ENCODE assay signal across 1 cellular context in the genomic region with DNA sequence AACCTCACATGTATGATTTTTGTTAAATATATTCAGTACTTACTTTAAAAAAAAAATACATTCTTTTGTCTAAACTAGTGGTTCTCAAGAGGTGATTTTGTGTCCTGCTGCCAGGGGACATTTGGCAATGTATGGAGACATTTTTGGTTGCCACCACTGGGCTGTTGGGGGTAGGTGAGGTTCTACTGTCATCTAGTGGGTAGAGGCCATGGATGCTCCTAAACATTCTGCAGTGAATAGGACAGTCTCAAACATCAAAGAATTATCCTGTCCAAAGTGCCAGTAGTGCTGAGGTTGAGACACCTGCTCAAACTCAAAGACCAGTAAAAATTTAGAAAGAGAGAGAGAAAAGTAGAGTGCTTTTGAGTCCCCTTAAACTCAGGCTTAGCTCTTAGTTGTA.
TF ChIP-seq lines count a peak whose summit lies in the region.

No MANE protein-coding gene starts in this region.

TF ChIP-seq in HepG2, 621 proteins besides CTCF, POLR2A, EP300 and RAD21 (continued from another document):
- TF ChIP-seq, protein P1, sequence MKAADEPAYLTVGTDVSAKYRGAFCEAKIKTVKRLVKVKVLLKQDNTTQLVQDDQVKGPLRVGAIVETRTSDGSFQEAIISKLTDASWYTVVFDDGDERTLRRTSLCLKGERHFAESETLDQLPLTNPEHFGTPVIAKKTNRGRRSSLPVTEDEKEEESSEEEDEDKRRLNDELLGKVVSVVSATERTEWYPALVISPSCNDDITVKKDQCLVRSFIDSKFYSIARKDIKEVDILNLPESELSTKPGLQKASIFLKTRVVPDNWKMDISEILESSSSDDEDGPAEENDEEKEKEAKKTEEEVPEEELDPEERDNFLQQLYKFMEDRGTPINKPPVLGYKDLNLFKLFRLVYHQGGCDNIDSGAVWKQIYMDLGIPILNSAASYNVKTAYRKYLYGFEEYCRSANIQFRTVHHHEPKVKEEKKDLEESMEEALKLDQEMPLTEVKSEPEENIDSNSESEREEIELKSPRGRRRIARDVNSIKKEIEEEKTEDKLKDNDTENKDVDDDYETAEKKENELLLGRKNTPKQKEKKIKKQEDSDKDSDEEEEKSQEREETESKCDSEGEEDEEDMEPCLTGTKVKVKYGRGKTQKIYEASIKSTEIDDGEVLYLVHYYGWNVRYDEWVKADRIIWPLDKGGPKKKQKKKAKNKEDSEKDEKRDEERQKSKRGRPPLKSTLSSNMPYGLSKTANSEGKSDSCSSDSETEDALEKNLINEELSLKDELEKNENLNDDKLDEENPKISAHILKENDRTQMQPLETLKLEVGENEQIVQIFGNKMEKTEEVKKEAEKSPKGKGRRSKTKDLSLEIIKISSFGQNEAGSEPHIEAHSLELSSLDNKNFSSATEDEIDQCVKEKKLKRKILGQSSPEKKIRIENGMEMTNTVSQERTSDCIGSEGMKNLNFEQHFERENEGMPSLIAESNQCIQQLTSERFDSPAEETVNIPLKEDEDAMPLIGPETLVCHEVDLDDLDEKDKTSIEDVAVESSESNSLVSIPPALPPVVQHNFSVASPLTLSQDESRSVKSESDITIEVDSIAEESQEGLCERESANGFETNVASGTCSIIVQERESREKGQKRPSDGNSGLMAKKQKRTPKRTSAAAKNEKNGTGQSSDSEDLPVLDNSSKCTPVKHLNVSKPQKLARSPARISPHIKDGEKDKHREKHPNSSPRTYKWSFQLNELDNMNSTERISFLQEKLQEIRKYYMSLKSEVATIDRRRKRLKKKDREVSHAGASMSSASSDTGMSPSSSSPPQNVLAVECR (CRISPR knock-in tag; IDR thresholded peaks at IDR 0.05; ENCODE audit: borderline replicate concordance): no peak
- no peak for TF ChIP-seq THYN1 (CRISPR knock-in tag; IDR thresholded peaks at IDR 0.05; ENCODE audit: borderline replicate concordance, low read depth)
- no peak for TF ChIP-seq ZFP36L1 (CRISPR knock-in tag; IDR thresholded peaks at IDR 0.05)
- peak; percentile 88 for TF ChIP-seq STAG1 (CRISPR knock-in tag; IDR thresholded peaks at IDR 0.05)
- peak; percentile 78 for TF ChIP-seq SMC3 (IDR thresholded peaks at IDR 0.05; ENCODE audit: low read length)
- no peak for TF ChIP-seq HOXA7 (CRISPR knock-in tag; IDR thresholded peaks at IDR 0.05)
- TF ChIP-seq ZNF142 (CRISPR knock-in tag; IDR thresholded peaks at IDR 0.05): no peak
- TF ChIP-seq HNF4G (IDR thresholded peaks at IDR 0.05; ENCODE audit: borderline replicate concordance, low read depth, low read length): no peak
- TF ChIP-seq HNF4G (CRISPR knock-in tag; IDR thresholded peaks at IDR 0.05; ENCODE audit: borderline replicate concordance, low read depth): no peak
